Comparison of ENCODE assay signal across 29 cellular contexts in the genomic region with DNA sequence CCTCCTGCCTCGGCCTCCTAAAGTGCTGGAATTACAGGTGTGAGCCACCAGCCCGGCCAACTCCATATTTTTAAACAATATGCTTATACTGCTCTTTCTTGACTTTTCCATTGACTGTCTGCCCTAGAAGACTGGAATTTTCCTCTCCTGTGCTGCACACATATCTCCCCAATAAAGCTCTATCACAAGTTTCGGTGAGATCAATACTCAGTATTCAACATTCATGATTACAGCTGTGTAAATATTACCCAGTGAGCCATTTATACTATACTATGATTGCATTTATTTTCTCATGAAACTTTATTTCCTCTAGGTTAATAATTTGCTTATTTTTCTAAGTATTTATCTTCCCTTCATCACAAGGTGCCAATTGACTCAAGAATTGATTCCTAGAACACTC. TPM values are rescaled to one million over a fixed set of nuclear protein-coding genes. Genes with fewer than 3 reads are reported as not detected.
DNase-seq lines count a peak whose midpoint lies in the region; ATAC-seq, FAIRE-seq and TF ChIP-seq lines count a peak whose summit lies in the region.
"Had no signal": no experiment of that assay in that cellular context is flagged by ENCODE, and none has a peak within 500 bp of the region (broad histone marks: within the 10 kb centered on the region; RNA-seq: fewer than 3 reads in every experiment).

No MANE protein-coding gene starts in this region.

- H3K27ac ChIP-seq in pancreas (peak overlapping the region in 3 of 4 donors; percentile 37 to 75 (median 68)), upper lobe of right lung (no peak overlapping the region)
- H3K27ac ChIP-seq: 22Rv1, breast epithelium, neural progenitor cell, right atrium auricular region, vagina had no signal

- no peaks in the 10 kb centered on the region for H3K9me3 ChIP-seq in pancreas
- no peaks in the 10 kb centered on the region for H3K9me3 ChIP-seq in upper lobe of right lung
- H3K9me3 ChIP-seq: breast epithelium, vagina had no signal

- H3K9me3 Mint-ChIP-seq in T-helper 2 cell treated with Interferon-gamma antibody and Interleukin-4, amounts not matched to agents 5 μg/mL and 100 μg/mL, for 36 hours, result peaks cover 7% of the 10 kb centered on the region
- H3K9me3 Mint-ChIP-seq in activated T-helper 17 cell treated with anti-CD3 and anti-CD28 coated beads, Interleukin-2, amount 50 U/mL, for 72 hours, result peaks cover 8% of the 10 kb centered on the region
- H3K9me3 Mint-ChIP-seq: CD8-positive, alpha-beta memory T cell had no signal

- intact Hi-C loops in pancreas (cut with DNase I), result no loop called here
- intact Hi-C loops in upper lobe of right lung (cut with DNase I), result no loop called here

- H3K4me3 ChIP-seq in pancreas (no peak overlapping the region), upper lobe of right lung (no peak overlapping the region)
- H3K4me3 ChIP-seq: breast epithelium, neural progenitor cell, right atrium auricular region, vagina had no signal

- peaks cover 53% of the 10 kb centered on the region for H3K4me1 Mint-ChIP-seq in T-helper 2 cell treated with Interferon-gamma antibody and Interleukin-4, amounts not matched to agents 5 μg/mL and 100 μg/mL, for 36 hours (ENCODE audit: low read depth)
- peaks cover 29% of the 10 kb centered on the region for H3K4me1 Mint-ChIP-seq in activated T-helper 17 cell treated with anti-CD3 and anti-CD28 coated beads, Interleukin-2, amount 50 U/mL, for 72 hours
- H3K4me1 Mint-ChIP-seq: neural progenitor cell had no signal

- no peaks in the 10 kb centered on the region for H3K36me3 ChIP-seq in pancreas
- H3K36me3 ChIP-seq in upper lobe of right lung, result no peaks in the 10 kb centered on the region
- H3K36me3 ChIP-seq: breast epithelium, neural progenitor cell, right atrium auricular region, vagina had no signal

- 8 to 28% methylated on average over 3 of the region's 3 CpGs for WGBS in pancreas, 2 donors

- no peak for ATAC-seq in activated T-helper 17 cell treated with anti-CD3 and anti-CD28 coated beads, Interleukin-2, amount 50 U/mL, for 72 hours (replicated peaks)
- ATAC-seq in pancreas (peak; percentile 72 to 87 (median 82)), upper lobe of right lung (no peak), GM18511 (IDR thresholded peaks at IDR 0.05; ENCODE audit: unreplicated experiment) (no peak)

- H3K27me3 Mint-ChIP-seq in T-helper 2 cell treated with Interferon-gamma antibody and Interleukin-4, amounts not matched to agents 5 μg/mL and 100 μg/mL, for 36 hours (ENCODE audit: low read depth), result no peaks in the 10 kb centered on the region
- H3K27me3 Mint-ChIP-seq in activated T-helper 17 cell treated with anti-CD3 and anti-CD28 coated beads, Interleukin-2, amount 50 U/mL, for 72 hours, result no peaks in the 10 kb centered on the region
- H3K27me3 Mint-ChIP-seq: activated CD4-positive, alpha-beta memory T cell treated with anti-CD3 and anti-CD28 coated beads for 36 hours; CD8-positive, alpha-beta memory T cell had no signal

- peaks cover 0 to 35% (median 9%) of the 10 kb centered on the region in 3 donors for H3K4me1 ChIP-seq in pancreas
- H3K4me1 ChIP-seq in upper lobe of right lung, result peaks cover 13% of the 10 kb centered on the region
- H3K4me1 ChIP-seq: breast epithelium, neural progenitor cell had no signal

- H3K27ac Mint-ChIP-seq in T-helper 2 cell treated with Interferon-gamma antibody and Interleukin-4, amounts not matched to agents 5 μg/mL and 100 μg/mL, for 36 hours, result no peak overlapping the region
- H3K27ac Mint-ChIP-seq in activated T-helper 17 cell treated with anti-CD3 and anti-CD28 coated beads, Interleukin-2, amount 50 U/mL, for 72 hours, result peak overlapping the region; percentile 6
- H3K27ac Mint-ChIP-seq: activated CD4-positive, alpha-beta memory T cell treated with anti-CD3 and anti-CD28 coated beads for 36 hours; neural progenitor cell had no signal

- FAIRE-seq in pancreas (lab: Jason Lieb, UNC), result no peak
- FAIRE-seq: colon, H1, keratinocyte had no signal

- peak overlapping the region; percentile 35 for H3K4me3 Mint-ChIP-seq in T-helper 2 cell treated with Interferon-gamma antibody and Interleukin-4, amounts not matched to agents 5 μg/mL and 100 μg/mL, for 36 hours
- H3K4me3 Mint-ChIP-seq in activated T-helper 17 cell treated with anti-CD3 and anti-CD28 coated beads, Interleukin-2, amount 50 U/mL, for 72 hours, result no peak overlapping the region
- H3K4me3 Mint-ChIP-seq: activated CD4-positive, alpha-beta memory T cell treated with anti-CD3 and anti-CD28 coated beads for 36 hours; neural progenitor cell had no signal

- H3K27me3 ChIP-seq in pancreas, result no peaks in the 10 kb centered on the region
- peaks cover 7% of the 10 kb centered on the region for H3K27me3 ChIP-seq in upper lobe of right lung
- H3K27me3 ChIP-seq: breast epithelium, neural progenitor cell, right atrium auricular region, vagina had no signal

- no peak for TF ChIP-seq CTCF in pancreas (IDR thresholded peaks at IDR 0.05)
- no peak for TF ChIP-seq CTCF in upper lobe of right lung (IDR thresholded peaks at IDR 0.05)

- no peak for DNase-seq in T-helper 2 cell treated with Interferon-gamma antibody and Interleukin-4, amounts not matched to agents 5 μg/mL and 100 μg/mL, for 36 hours (ENCODE audit: low spot score)
- DNase-seq in T-helper 2 cell, result no peak
- DNase-seq in NCI-H146 (lab: John Stamatoyannopoulos, UW), result peak; percentile 26
- DNase-seq in pancreas, result peak in 1 of 6 donors; percentile 36
- no peak for DNase-seq in T1000 (lab: John Stamatoyannopoulos, UW)
- DNase-seq in upper lobe of right lung, result no peak
- DNase-seq: activated CD4-positive, alpha-beta memory T cell treated with anti-CD3 and anti-CD28 coated beads for 36 hours; activated CD4-positive, CD25-positive, alpha-beta regulatory T cell treated with anti-CD3 and anti-CD28 coated beads, Interleukin-2, amount 50 U/mL, for 72 hours; activated gamma-delta T cell; amygdala; CD8-positive, alpha-beta memory T cell; effector memory CD4-positive, alpha-beta T cell; erythroblast; NCI-H1092 treated with DMSO at 0.1 percent for 48 hours; NCI-H2029; NCI-H526 treated with DMSO at 0.1 percent for 48 hours; stimulated activated CD4-positive, alpha-beta T cell treated with anti-CD3 and anti-CD28 coated beads, Interleukin-2, amount 100 ng/mL, for 24 hours had no signal

- H3K36me3 Mint-ChIP-seq in T-helper 2 cell treated with Interferon-gamma antibody and Interleukin-4, amounts not matched to agents 5 μg/mL and 100 μg/mL, for 36 hours (ENCODE audit: low read depth), result peaks cover 6% of the 10 kb centered on the region
- H3K36me3 Mint-ChIP-seq in activated T-helper 17 cell treated with anti-CD3 and anti-CD28 coated beads, Interleukin-2, amount 50 U/mL, for 72 hours (ENCODE audit: low read depth), result no peaks in the 10 kb centered on the region
- H3K36me3 Mint-ChIP-seq: CD8-positive, alpha-beta memory T cell; neural progenitor cell had no signal

RNA-seq across cellular contexts. Expression of a gene that starts 48.5 kb away (rescaled TPM):
- total RNA-seq in activated T-helper 17 cell treated with anti-CD3 and anti-CD28 coated beads, Interleukin-2, amount 50 U/mL, for 72 hours, result not detected
- total RNA-seq in pancreas, result 1 to 10 TPM in 3 of 6 donors, under 1 TPM in 3; 0.67 to 1.5 (median 1.0) TPM
- under 1 TPM; 0.05 to 0.15 TPM for polyA plus RNA-seq in pancreas
- 3.0 TPM for total RNA-seq in upper lobe of right lung
- total RNA-seq: activated CD4-positive, alpha-beta memory T cell treated with anti-CD3 and anti-CD28 coated beads for 36 hours; CD8-positive, alpha-beta memory T cell; fibroblast of villous mesenchyme; mononuclear cell had no signal
- polyA plus RNA-seq: CD8-positive, alpha-beta memory T cell had no signal

Comparison
In these comparisons a context has a peak if more than half of its experiments do, and no peak if none do; other contexts are left out.
1. ATAC-seq: peak in pancreas (4 of 4); none in activated T-helper 17 cell treated with anti-CD3 and anti-CD28 coated beads, Interleukin-2, amount 50 U/mL, for 72 hours (single experiment), upper lobe of right lung (single experiment) and GM18511 (single experiment).